Comparison of ENCODE assay signal across 21 cellular contexts in the genomic region with DNA sequence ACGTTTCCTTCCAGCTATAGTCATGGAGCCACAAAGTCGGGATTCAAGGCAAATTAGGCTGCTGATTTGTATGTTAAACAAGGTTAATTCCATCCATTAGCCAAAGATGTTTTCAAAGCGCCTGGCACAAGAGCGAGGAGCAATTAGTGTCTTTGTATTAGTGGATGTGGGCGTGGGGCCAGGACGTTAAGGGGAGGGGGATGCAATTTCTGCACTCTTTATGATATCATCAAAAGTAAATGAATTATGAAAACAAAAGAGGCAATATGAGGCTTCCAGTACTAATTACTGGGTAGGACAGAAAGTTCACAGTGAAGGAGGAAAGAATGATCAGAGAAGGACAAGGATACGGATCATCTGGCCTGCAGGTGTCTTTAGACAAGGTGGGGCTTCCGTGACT.
"Had no signal": no experiment of that assay in that cellular context is flagged by ENCODE, and none has a peak within 500 bp of the region (broad histone marks: within the 10 kb centered on the region; RNA-seq: fewer than 3 reads in every experiment).

No MANE protein-coding gene starts in this region.

- H3K27me3 ChIP-seq: breast epithelium, heart left ventricle, right atrium auricular region, tibial nerve had no signal

- H3K27ac ChIP-seq: heart left ventricle, right atrium auricular region, tibial nerve had no signal

- H3K4me3 ChIP-seq: breast epithelium, heart left ventricle, right atrium auricular region, tibial nerve had no signal

- H3K36me3 ChIP-seq: breast epithelium, heart left ventricle, right atrium auricular region, tibial nerve had no signal

- DNase-seq: activated CD4-positive, alpha-beta T cell treated with anti-CD3 and anti-CD28 coated beads for 36 hours; activated CD4-positive, CD25-positive, alpha-beta regulatory T cell; activated CD8-positive, alpha-beta memory T cell treated with anti-CD3 and anti-CD28 coated beads, Interleukin-2, amount 10 ng/mL, durations not matched to agents 7 days and 5 days; activated CD8-positive, alpha-beta T cell treated with anti-CD3 and anti-CD28 coated beads, Interleukin-2, amount 10 ng/mL, durations not matched to agents 7 days and 5 days; activated T-cell treated with anti-CD3 and anti-CD28 coated beads, Interleukin-2, amount 50 U/mL, for 48 hours; central memory CD4-positive, alpha-beta T cell; foreskin fibroblast; heart left ventricle; hypothalamus; immature natural killer cell; kidney; left colon; midbrain; naive thymus-derived CD4-positive, alpha-beta T cell; nucleus accumbens; stimulated activated CD4-positive, alpha-beta T cell treated with anti-CD3 and anti-CD28 coated beads, Interleukin-15, amount 100 ng/mL, for 24 hours; stimulated activated CD4-positive, alpha-beta T cell treated with anti-CD3 and anti-CD28 coated beads, Interleukin-2, amount 100 ng/mL, for 24 hours; stimulated activated naive CD4-positive, alpha-beta T cell had no signal

- H3K4me1 ChIP-seq: breast epithelium, heart left ventricle, right atrium auricular region, tibial nerve had no signal
